ENCODE assay signal across 22 cellular contexts in genomic region chr17:82151106-82151957, GRCh38.
"Had no signal": no experiment of that assay in that cellular context is flagged by ENCODE, and none has a peak within 500 bp of the region (broad histone marks: within the 10 kb centered on the region; RNA-seq: fewer than 3 reads in every experiment).

No MANE protein-coding gene starts in this region.

- H3K27ac ChIP-seq: ascending aorta, brain microvascular endothelial cell, gastroesophageal sphincter, ovary, thoracic aorta had no signal

- H3K4me1 ChIP-seq: ascending aorta, gastroesophageal sphincter had no signal

- FAIRE-seq: colon, small intestine, TTC549 had no signal

- H3K27me3 ChIP-seq: ascending aorta, brain microvascular endothelial cell, gastroesophageal sphincter, ovary had no signal

- H3K36me3 ChIP-seq: ovary, thoracic aorta had no signal

- DNase-seq: activated CD4-positive, alpha-beta T cell treated with anti-CD3 and anti-CD28 coated beads for 1 hour; activated CD8-positive, alpha-beta memory T cell treated with anti-CD3 and anti-CD28 coated beads for 24 hours; activated CD8-positive, alpha-beta memory T cell treated with anti-CD3 and anti-CD28 coated beads, Interleukin-2, amount 50 U/mL, for 4 hours; activated T-cell treated with anti-CD3 and anti-CD28 coated beads, Interleukin-2, amount 50 U/mL, for 24 hours; brain microvascular endothelial cell; effector memory CD4-positive, alpha-beta T cell; head of caudate nucleus; islet precursor cell; left colon; small intestine; stimulated activated CD4-positive, alpha-beta T cell treated with anti-CD3 and anti-CD28 coated beads, Interleukin-15, amount 100 ng/mL, for 24 hours had no signal

- H3K9me3 ChIP-seq: ascending aorta, gastroesophageal sphincter, ovary, thoracic aorta had no signal

- H3K4me3 ChIP-seq: ascending aorta, gastroesophageal sphincter, ovary, thoracic aorta had no signal

- ATAC-seq: activated naive CD4-positive, alpha-beta T cell treated with anti-CD3 and anti-CD28 coated beads, Interleukin-2, amount 50 U/mL, for 72 hours; activated T-helper 17 cell treated with anti-CD3 and anti-CD28 coated beads, Interleukin-2, amount 50 U/mL, for 72 hours; gastroesophageal sphincter; left colon; natural killer cell treated with Interleukin-12 subunit alpha and Interleukin-12 subunit beta and Interleukin-15 and Interleukin-18, amount 100 ng/mL, for 72 hours; sciatic nerve; stimulated activated memory B cell treated with anti-CD40 and anti-IgM and Interleukin-4, amounts not matched to agents 10 μg/mL and 1 μg/mL and 100 μg/mL, for 72 hours had no signal
